Comparison of ENCODE assay signal across 10 cellular contexts in the genomic region with DNA sequence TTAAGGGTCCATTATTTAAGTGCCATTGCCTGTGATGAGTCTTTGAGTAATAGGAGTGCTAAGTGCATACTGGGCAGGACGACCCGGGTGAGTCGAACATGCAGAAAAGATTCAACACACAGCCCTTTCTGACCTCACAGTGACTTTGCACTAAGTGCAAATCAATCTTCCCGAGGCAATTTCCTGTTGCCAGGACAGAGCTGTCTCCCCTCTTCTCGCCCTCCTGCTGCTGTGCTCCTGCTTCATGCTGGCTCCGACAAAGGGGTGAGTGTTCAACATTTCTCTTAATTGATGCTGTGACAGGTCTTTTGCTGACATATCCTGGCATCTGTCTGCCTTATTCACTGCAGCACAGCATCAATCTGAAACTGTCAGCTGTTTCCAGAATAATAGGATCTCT. TPM values are rescaled to one million over a fixed set of nuclear protein-coding genes. Genes with fewer than 3 reads are reported as not detected.
DNase-seq lines count a peak whose midpoint lies in the region; ATAC-seq, FAIRE-seq and TF ChIP-seq lines count a peak whose summit lies in the region.
"Had no signal": no experiment of that assay in that cellular context is flagged by ENCODE, and none has a peak within 500 bp of the region (broad histone marks: within the 10 kb centered on the region; RNA-seq: fewer than 3 reads in every experiment).

No MANE protein-coding gene starts in this region.

- no peak overlapping the region for H4K91ac ChIP-seq in H9 (ENCODE audit: insufficient read length, low read depth, low read length)

- no peak overlapping the region for H4K8ac ChIP-seq in H9 (replicated peaks; ENCODE audit: insufficient read length, low read depth, low read length)

- H3K36me3 ChIP-seq in pancreas = no peaks in the 10 kb centered on the region
- no peaks in the 10 kb centered on the region for H3K36me3 ChIP-seq in Peyer's patch
- H3K36me3 ChIP-seq in spleen = no peaks in the 10 kb centered on the region

- H3K18ac ChIP-seq in H9 (ENCODE audit: insufficient read length, low read depth, low read length) = no peak overlapping the region

- H3K36me3 Mint-ChIP-seq in H9 (ENCODE audit: insufficient read depth in 1 of 3, low read depth in 3 of 3) = no peaks in the 10 kb centered on the region
- H3K36me3 Mint-ChIP-seq in brain = no peaks in the 10 kb centered on the region

- H4K20me1 ChIP-seq in H9 (ENCODE audit: control insufficient read depth, insufficient read depth, insufficient read length) = no peaks in the 10 kb centered on the region

- H3K23ac ChIP-seq in H9 (ENCODE audit: insufficient read length, low read depth, low read length) = no peak overlapping the region

- H3K79me1 ChIP-seq in H9 (ENCODE audit: insufficient read depth, low read depth, low read length, poor library complexity, severe bottlenecking) = no peaks in the 10 kb centered on the region

- no peak overlapping the region for H2BK5ac ChIP-seq in H9 (ENCODE audit: insufficient read length, low read length)

- H3K9me3 Mint-ChIP-seq in H9 (no peaks in the 10 kb centered on the region), brain (peaks cover 0 to 8% (median 6%) of the 10 kb centered on the region in 5 experiments)

- H3K27me3 Mint-ChIP-seq in H9 (ENCODE audit: low read depth) (no peaks in the 10 kb centered on the region; the same call in 1 of the 2 replicates), brain (peaks cover 51% of the 10 kb centered on the region)

- H2BK20ac ChIP-seq in H9 (ENCODE audit: low read depth, low read length, poor library complexity, severe bottlenecking) = no peak overlapping the region

- H3K27ac Mint-ChIP-seq in H9 (peak overlapping the region in 2 of 3 experiments; percentile 24 to 83; a peak in 3 of 7 replicates), brain (peak overlapping the region; percentile 41 to 90 (median 87))

- no CpG with 5 or more reads among the region's 6 CpGs for WGBS in H9 (ENCODE audit: extremely low coverage, insufficient read length, low lambda C conversion rate)
- WGBS in pancreas, 2 donors = 11 to 13% methylated on average over 6 of the region's 6 CpGs
- 6 to 11% (median 7%) methylated on average over 6 of the region's 6 CpGs for WGBS in spleen, 5 donors

- no peak overlapping the region for H3K4me2 ChIP-seq in H9 (ENCODE audit: insufficient read depth, insufficient read length, low read length)

- TF ChIP-seq POLR2A in Peyer's patch (IDR thresholded peaks at IDR 0.05) = no peak
- no peak for TF ChIP-seq POLR2A in spleen (IDR thresholded peaks at IDR 0.05)

- H2AK5ac ChIP-seq in H9 (ENCODE audit: insufficient read length, low read length) = no peak overlapping the region

- H3T11ph ChIP-seq in H9 (ENCODE audit: low read length) = no peak overlapping the region

- no peak overlapping the region for H3K9ac ChIP-seq in H9 (ENCODE audit: extremely low read depth, insufficient read length, low read length)

- H2BK12ac ChIP-seq in H9 (ENCODE audit: insufficient read length, low read depth, low read length) = no peak overlapping the region

- H3K4me1 Mint-ChIP-seq in H9 (peaks cover 33 to 37% of the 10 kb centered on the region in 2 experiments), brain (peaks cover 35% of the 10 kb centered on the region)

- ATAC-seq in pancreas (peak in 3 of 4 donors; percentile 59 to 86 (median 84)), HG03432 (IDR thresholded peaks at IDR 0.05; ENCODE audit: unreplicated experiment) (no peak)

- no peak overlapping the region for H2BK15ac ChIP-seq in H9 (ENCODE audit: low read depth, low read length)

- intact Hi-C loops in pancreas (cut with DNase I) (no loop called here), spleen (cut with DNase I; ENCODE audit: low total_unique reads) (no loop called here)

- no peak overlapping the region for H4K5ac ChIP-seq in H9 (ENCODE audit: insufficient read length, low read depth, low read length)

- H2BK120ac ChIP-seq in H9 (ENCODE audit: low read depth, low read length, poor library complexity, severe bottlenecking) = no peak overlapping the region

- peak overlapping the region in 1 of 2 experiments; percentile 3; a peak in 1 of 5 replicates for H3K4me3 Mint-ChIP-seq in H9
- peak overlapping the region in 4 of 5 experiments; percentile 12 to 70 (median 45) for H3K4me3 Mint-ChIP-seq in brain

- FAIRE-seq in pancreas (lab: Jason Lieb, UNC) = no peak
- FAIRE-seq: GM18507 had no signal

- no peak overlapping the region for H3K4me3 ChIP-seq in pancreas
- no peak overlapping the region for H3K4me3 ChIP-seq in Peyer's patch
- no peak overlapping the region for H3K4me3 ChIP-seq in spleen

- H2AFZ ChIP-seq in H9 (ENCODE audit: low read length) = no peak overlapping the region

- TF ChIP-seq CTCF in H9 (conservative IDR thresholded peaks at IDR 0.05) (no peak), brain (conservative IDR thresholded peaks at IDR 0.05) (no peak), pancreas (IDR thresholded peaks at IDR 0.05) (no peak), Peyer's patch (IDR thresholded peaks at IDR 0.05) (no peak), spleen (IDR thresholded peaks at IDR 0.05 in 8 of 11, conservative IDR thresholded peaks at IDR 0.05 in 3 of 11) (no peak)

- no peaks in the 10 kb centered on the region for H3K23me2 ChIP-seq in H9 (ENCODE audit: insufficient read length, low read depth, low read length, poor library complexity, severe bottlenecking)

- no peak overlapping the region for H3K14ac ChIP-seq in H9 (ENCODE audit: insufficient read depth, low read length)

- H3K27ac ChIP-seq in H9 (ENCODE audit: insufficient read length, low read depth, low read length) (no peak overlapping the region), pancreas (peak overlapping the region in 1 of 4 donors; percentile 1), Peyer's patch (peak overlapping the region in 1 of 4 donors; percentile 39), spleen (peak overlapping the region in 1 of 8 donors; percentile 32)

- peak; percentile 43 for DNase-seq in H9
- DNase-seq in NCI-H2171 (lab: John Stamatoyannopoulos, UW) = peak; percentile 68
- peak in 1 of 6 donors; percentile 10 for DNase-seq in pancreas
- no peak for DNase-seq in anterior cingulate cortex (lab: John Stamatoyannopoulos, UW)
- DNase-seq in Peyer's patch = no peak
- DNase-seq in spleen = no peak

- no peak overlapping the region for H3K4ac ChIP-seq in H9 (ENCODE audit: low read depth, low read length)

- H3K56ac ChIP-seq in H9 (ENCODE audit: insufficient read length, low read depth, low read length) = no peak overlapping the region

- H3K4me1 ChIP-seq in H9 (ENCODE audit: insufficient read depth, low read length) (peaks cover 4% of the 10 kb centered on the region; the same call in 1 of the 2 replicates), pancreas (no peaks in the 10 kb centered on the region), Peyer's patch (no peaks in the 10 kb centered on the region), spleen (peaks cover 0 to 12% (median 5%) of the 10 kb centered on the region in 6 donors)

- no peaks in the 10 kb centered on the region for H3K79me2 ChIP-seq in H9 (ENCODE audit: insufficient read depth, low read length)

- H3K27me3 ChIP-seq in H9 (ENCODE audit: insufficient read depth, low read length) = no peaks in the 10 kb centered on the region
- no peaks in the 10 kb centered on the region for H3K27me3 ChIP-seq in pancreas
- no peaks in the 10 kb centered on the region for H3K27me3 ChIP-seq in Peyer's patch
- peaks cover 0 to 9% (median 0%) of the 10 kb centered on the region in 7 donors for H3K27me3 ChIP-seq in spleen (replicated peaks in 1 of 7)

- H3K9me3 ChIP-seq in H9 (ENCODE audit: control insufficient read depth, low read depth, low read length) = no peaks in the 10 kb centered on the region
- H3K9me3 ChIP-seq in pancreas = no peaks in the 10 kb centered on the region
- H3K9me3 ChIP-seq in Peyer's patch = no peaks in the 10 kb centered on the region
- no peaks in the 10 kb centered on the region for H3K9me3 ChIP-seq in spleen

RNA-seq across cellular contexts. Expression of a gene that starts 42.0 kb away (rescaled TPM):
- total RNA-seq in H9 (2021) = 2.8 and 2.9 TPM in 2 replicates
- 1.8 TPM for polyA plus RNA-seq in brain (ENCODE audit: insufficient read depth, low read depth, low replicate concordance)
- total RNA-seq in pancreas = under 1 TPM in 1 of 6 donors, not detected in 5; 0.26 TPM
- under 1 TPM in 1 of 2 donors, not detected in 1; 0.23 TPM for polyA plus RNA-seq in pancreas
- not detected for total RNA-seq in Peyer's patch
- total RNA-seq in spleen = under 1 TPM in 2 of 7 donors, not detected in 5; 0.36 to 0.70 TPM
- polyA plus RNA-seq in spleen = under 1 TPM; 0.10 to 0.23 (median 0.17) TPM
- total RNA-seq: HT-29 had no signal

Comparison
In these comparisons a context has a peak if more than half of its experiments do, and no peak if none do; other contexts are left out.
1. DNase-seq: peak in H9 (single experiment) and NCI-H2171 (single experiment); none in anterior cingulate cortex (0 of 58), Peyer's patch (0 of 3) and spleen (single experiment).